In the genomic region with DNA sequence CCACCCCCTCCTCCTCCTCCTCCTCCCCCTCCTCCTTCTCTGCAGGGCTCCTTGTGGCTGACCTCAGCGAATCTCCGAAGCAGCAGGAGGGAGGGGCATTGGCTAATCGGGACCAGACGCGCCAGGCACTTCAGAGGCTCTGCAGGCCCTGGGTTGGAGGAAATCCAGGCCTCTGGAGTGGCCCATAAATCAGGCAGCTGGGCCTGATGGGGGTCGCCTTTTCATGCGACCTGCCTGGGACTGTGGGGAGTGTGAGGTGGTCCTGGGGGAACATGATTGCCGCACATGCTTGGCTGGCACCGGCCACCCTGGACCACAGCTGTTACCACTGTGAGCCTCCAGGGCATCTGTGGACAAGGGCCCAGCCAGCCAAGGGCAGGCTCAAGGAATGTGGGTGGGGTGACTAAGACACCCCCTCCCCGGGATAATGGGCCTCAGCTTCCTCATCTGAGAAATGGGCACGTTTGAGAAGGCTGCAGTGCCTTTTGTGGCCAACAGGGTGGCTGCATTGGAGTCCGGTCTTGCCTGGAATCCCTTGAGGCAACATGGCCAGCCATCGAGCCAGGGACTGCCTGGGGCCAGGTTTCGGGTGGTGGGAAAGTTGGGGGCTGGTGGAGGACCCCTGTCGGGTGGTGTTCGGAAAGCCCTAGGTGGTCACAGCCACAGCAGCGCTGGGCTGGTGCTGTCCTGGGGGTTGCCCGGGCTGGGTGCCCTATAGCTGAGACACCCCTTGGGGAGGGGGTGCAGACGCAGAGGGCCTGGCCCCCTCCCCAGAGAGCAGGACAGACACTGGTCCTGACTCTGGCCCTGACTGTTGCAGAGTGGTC, we compare ENCODE assay signal across 9 cellular contexts. TPM values are rescaled to one million over a fixed set of nuclear protein-coding genes. Genes with fewer than 3 reads are reported as not detected.
DNase-seq lines count a peak whose midpoint lies in the region; ATAC-seq and TF ChIP-seq lines count a peak whose summit lies in the region.
"Had no signal": no experiment of that assay in that cellular context is flagged by ENCODE, and none has a peak within 500 bp of the region (broad histone marks: within the 10 kb centered on the region; RNA-seq: fewer than 3 reads in every experiment).

No MANE protein-coding gene starts in this region.

- H3K27ac ChIP-seq in SJCRH30 (peak overlapping the region; percentile 46), left ventricle myocardium inferior (replicated peaks) (peak overlapping the region; percentile 54), vagina (peak overlapping the region; percentile 36)

- H3K27me3 ChIP-seq in SJCRH30 (no peaks in the 10 kb centered on the region), left ventricle myocardium inferior (ENCODE audit: low read depth) (no peaks in the 10 kb centered on the region), vagina (no peaks in the 10 kb centered on the region)

- no peaks in the 10 kb centered on the region for H3K9me3 ChIP-seq in SJCRH30 (replicated peaks)
- H3K9me3 ChIP-seq in left ventricle myocardium inferior (replicated peaks) = no peaks in the 10 kb centered on the region
- H3K9me3 ChIP-seq in vagina = no peaks in the 10 kb centered on the region

- H3K4me3 ChIP-seq in SJCRH30 (no peak overlapping the region), left ventricle myocardium inferior (no peak overlapping the region), vagina (no peak overlapping the region)

- TF ChIP-seq POLR2A in vagina (IDR thresholded peaks at IDR 0.05) = no peak

- intact Hi-C loops in Right ventricle myocardium inferior (cut with DNase I) (no loop called here), cardiac septum (cut with DNase I) (no loop called here), left ventricle myocardium inferior (cut with micrococcal nuclease) (no loop called here), vagina (cut with DNase I) (no loop called here)

- H3K4me1 ChIP-seq in SJCRH30 (peaks cover 38% of the 10 kb centered on the region), left ventricle myocardium inferior (peaks cover 63% of the 10 kb centered on the region), vagina (peaks cover 24% of the 10 kb centered on the region)

- ATAC-seq in Right ventricle myocardium inferior = no peak
- ATAC-seq in HG02938 (IDR thresholded peaks at IDR 0.05; ENCODE audit: unreplicated experiment) = no peak
- ATAC-seq in GM21723 (IDR thresholded peaks at IDR 0.05; ENCODE audit: unreplicated experiment) = no peak

- peak; percentile 44 for DNase-seq in Right ventricle myocardium inferior (ENCODE audit: missing footprints)
- no peak for DNase-seq in cardiac septum (ENCODE audit: low spot score)
- DNase-seq in SJCRH30 = peak; percentile 96
- no peak for DNase-seq in left ventricle myocardium inferior
- no peak for DNase-seq in vagina (ENCODE audit: extremely low spot score in 2 of 2)
- no peak for DNase-seq in cortex of kidney (lab: John Stamatoyannopoulos, UW)
- DNase-seq: effector CD8-positive, alpha-beta T cell had no signal

- H3K36me3 ChIP-seq in SJCRH30 (peaks cover 16% of the 10 kb centered on the region), left ventricle myocardium inferior (no peaks in the 10 kb centered on the region), vagina (no peaks in the 10 kb centered on the region)

- no peak for TF ChIP-seq CTCF in left ventricle myocardium inferior (IDR thresholded peaks at IDR 0.05; ENCODE audit: borderline replicate concordance)
- TF ChIP-seq CTCF in vagina (IDR thresholded peaks at IDR 0.05) = no peak

RNA-seq across cellular contexts. Expression of a gene that starts 12.0 kb away (rescaled TPM):
- total RNA-seq in Right ventricle myocardium inferior (6.4 TPM), cardiac septum (6.8 TPM), left ventricle myocardium inferior (6.5 TPM), vagina (2.7 TPM)
- total RNA-seq in SJCRH30 (2014; rRNA removed; shearing (Covaris generic)) = 68.2 and 72.1 TPM in 2 replicates

Comparison
In these comparisons a context has a peak if more than half of its experiments do, and no peak if none do; other contexts are left out.
1. DNase-seq: peak in Right ventricle myocardium inferior (single experiment) and SJCRH30 (2 of 2); none in cardiac septum (single experiment), left ventricle myocardium inferior (single experiment), vagina (0 of 2) and cortex of kidney (single experiment).
2. Peak in every context shown above with its lines, with median percentiles within 50 percentile points of each other: H3K27ac ChIP-seq.